Comparison of ENCODE assay signal across 8 cellular contexts in genomic region chr6:159969921-159970320, GRCh38. TPM values are rescaled to one million over a fixed set of nuclear protein-coding genes. Genes with fewer than 3 reads are reported as not detected.
DNase-seq lines count a peak whose midpoint lies in the region; ATAC-seq and TF ChIP-seq lines count a peak whose summit lies in the region.

No MANE protein-coding gene starts in this region.

- H3K4me3 ChIP-seq in HEK293 (ENCODE audit: low read depth, low read length) (peak overlapping the region; percentile 82), fibroblast of villous mesenchyme (ENCODE audit: low read depth, low read length) (peak overlapping the region; percentile 77)

- no peaks in the 10 kb centered on the region for H3K36me3 Mint-ChIP-seq in nephron (ENCODE audit: low read depth)

- DNase-seq in activated CD4-positive, alpha-beta T cell treated with anti-CD3 and anti-CD28 coated beads for 48 hours = peak; percentile 39
- DNase-seq in activated CD4-positive, alpha-beta T cell treated with anti-CD3 and anti-CD28 coated beads for 1 hour = no peak
- DNase-seq in NCI-H1092 (lab: John Stamatoyannopoulos, UW) (peak; percentile 12), fibroblast of villous mesenchyme (ENCODE audit: low read depth) (peak; percentile 89)
- DNase-seq in activated CD4-positive, alpha-beta T cell treated with anti-CD3 and anti-CD28 coated beads, Interleukin-2, amount 50 U/mL, for 48 hours = peak; percentile 35 to 52

- no peaks in the 10 kb centered on the region for H3K9me3 ChIP-seq in HEK293 (ENCODE audit: control insufficient read depth, insufficient read depth, low read depth, low read length)

- no peak overlapping the region; the same call in 1 of the 2 replicates for H3K27ac ChIP-seq in HEK293 (ENCODE audit: extremely low read depth, low read depth, low read length)

- H3K9me3 Mint-ChIP-seq in nephron = no peaks in the 10 kb centered on the region

- no peaks in the 10 kb centered on the region for H3K36me3 ChIP-seq in HEK293 (ENCODE audit: control insufficient read depth in 2 of 2, insufficient read depth in 1 of 2, low read length in 2 of 2)

- peaks cover 49% of the 10 kb centered on the region for H3K4me1 Mint-ChIP-seq in nephron

- H3K27ac Mint-ChIP-seq in nephron = peak overlapping the region; percentile 94 to 98 (median 98)

- H3K4me3 Mint-ChIP-seq in nephron = peak overlapping the region; percentile 88 to 98 (median 98)

- H3K27me3 Mint-ChIP-seq in nephron (ENCODE audit: low read depth) = peaks cover 18% of the 10 kb centered on the region

- peaks cover 3% of the 10 kb centered on the region; the same call in 1 of the 2 replicates for H3K4me1 ChIP-seq in HEK293 (ENCODE audit: control insufficient read depth, insufficient read depth, low read length)

- no peak for ATAC-seq in GM21367 (IDR thresholded peaks at IDR 0.05; ENCODE audit: unreplicated experiment)

- TF ChIP-seq CTCF in HEK293 (tag by site-specific recombination; IDR thresholded peaks at IDR 0.05) (no peak), fibroblast of villous mesenchyme (IDR thresholded peaks at IDR 0.05; ENCODE audit: insufficient read depth, low read depth, low read length) (no peak), nephron (IDR thresholded peaks at IDR 0.05; ENCODE audit: unreplicated experiment in 3 of 3) (no peak)

- CTCF ChIA-PET in HEK293 (lab: Yijun Ruan, JAX) = interaction anchor here (0.6 to 0.7 kb wide), 3 partner anchors 10 to 1651 kb away, joined by 3 to 5 read pairs (median 4); no protein-coding TSS in a partner anchor

- POLR2A ChIA-PET in HEK293 (lab: Yijun Ruan, JAX) = interaction anchor here (0.5 kb wide), 1 partner anchor 162 kb away, joined by 3 read pairs; no protein-coding TSS in a partner anchor

TF ChIP-seq in HEK293, 187 proteins besides CTCF, POLR2A, EP300 and RAD21 (continues in another document):
- TF ChIP-seq ZNF335 (tag by site-specific recombination; conservative IDR thresholded peaks at IDR 0.05) (peak; percentile 37), EGR2 (tag by site-specific recombination; IDR thresholded peaks at IDR 0.05; ENCODE audit: low read depth) (no peak), ZNF555 (tag by site-specific recombination; conservative IDR thresholded peaks at IDR 0.05) (no peak), ZNF148 (tag by site-specific recombination; IDR thresholded peaks at IDR 0.05; ENCODE audit: borderline replicate concordance) (no peak), ZNF510 (tag by site-specific recombination; IDR thresholded peaks at IDR 0.05; ENCODE audit: insufficient replicate concordance) (no peak), ZNF488 (tag by site-specific recombination; IDR thresholded peaks at IDR 0.05) (no peak), ATF2 (tag by site-specific recombination; IDR thresholded peaks at IDR 0.05; ENCODE audit: low read depth) (peak; percentile 87), ZNF391 (tag by site-specific recombination; IDR thresholded peaks at IDR 0.05; ENCODE audit: borderline replicate concordance, low read depth) (no peak), ZNF214 (tag by site-specific recombination; IDR thresholded peaks at IDR 0.05; ENCODE audit: borderline replicate concordance) (no peak), ZNF221 (tag by site-specific recombination; IDR thresholded peaks at IDR 0.05; ENCODE audit: borderline replicate concordance) (no peak), ZBTB17 (tag by site-specific recombination; IDR thresholded peaks at IDR 0.05) (peak; percentile 64), ZNF266 (tag by site-specific recombination; IDR thresholded peaks at IDR 0.05; ENCODE audit: low read depth) (no peak), ZNF280D (tag by site-specific recombination; IDR thresholded peaks at IDR 0.05) (no peak), GFI1B (tag by site-specific recombination; IDR thresholded peaks at IDR 0.05) (no peak), ZBTB11 (tag by site-specific recombination; conservative IDR thresholded peaks at IDR 0.05; ENCODE audit: low read depth) (no peak), MZF1 (tag by site-specific recombination; IDR thresholded peaks at IDR 0.05; ENCODE audit: borderline replicate concordance) (no peak), ZBTB20 (tag by site-specific recombination; IDR thresholded peaks at IDR 0.05) (peak; percentile 8; the same call in 1 of the 2 replicates), ZEB2 (tag by site-specific recombination; IDR thresholded peaks at IDR 0.05) (0 out of 2 replicates have a peak, but pooled peaks have one; percentile 14)

RNA-seq across cellular contexts. Expression of gene IGF2R, which starts 1.0 kb away (rescaled TPM):
- 130 and 132 TPM in 2 replicates for total RNA-seq in fibroblast of villous mesenchyme
